Comparison of ENCODE assay signal across 8 cellular contexts in the genomic region with DNA sequence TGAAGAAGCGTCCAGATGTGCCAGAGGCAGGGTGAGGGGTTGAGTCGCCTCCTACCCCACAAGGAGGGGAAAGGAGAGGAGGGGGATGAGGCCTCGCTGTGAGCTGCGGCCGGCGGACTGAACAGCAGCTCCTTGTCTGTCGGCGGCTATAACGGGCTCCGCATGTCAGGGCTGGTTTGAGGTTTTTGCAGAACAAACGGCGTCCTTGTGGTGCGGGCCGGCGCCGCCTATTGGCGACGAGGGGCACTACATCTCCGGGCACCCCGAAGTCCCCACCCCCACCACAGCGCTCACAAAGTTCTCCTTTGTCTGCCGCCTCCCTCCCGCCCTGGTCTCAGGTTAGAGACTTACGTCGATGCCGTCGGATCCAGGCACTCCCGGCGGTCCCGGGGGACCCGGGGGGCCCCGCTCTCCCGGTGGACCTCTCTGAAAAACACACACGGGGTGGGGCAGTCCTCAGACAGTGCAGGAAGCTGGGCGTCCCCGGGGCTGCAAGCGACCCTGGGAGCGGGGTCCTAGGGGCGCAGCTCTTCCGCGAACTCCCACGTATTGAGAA. TPM values are rescaled to one million over a fixed set of nuclear protein-coding genes. Genes with fewer than 3 reads are reported as not detected.
DNase-seq lines count a peak whose midpoint lies in the region; ATAC-seq and TF ChIP-seq lines count a peak whose summit lies in the region.

No MANE protein-coding gene starts in this region.

- H3K36me3 ChIP-seq in transverse colon = no peaks in the 10 kb centered on the region

- TF ChIP-seq POLR2A in transverse colon (IDR thresholded peaks at IDR 0.05) = no peak

- no peaks in the 10 kb centered on the region for H3K9me3 Mint-ChIP-seq in T-helper 1 cell treated with Interleukin-12 subunit alpha and Interleukin-12 subunit beta and Interleukin-4 antibody, amounts not matched to agents 30 μg/mL and 1 μg/mL, for 36 hours

- peaks cover 8% of the 10 kb centered on the region for H3K36me3 Mint-ChIP-seq in T-helper 1 cell treated with Interleukin-12 subunit alpha and Interleukin-12 subunit beta and Interleukin-4 antibody, amounts not matched to agents 30 μg/mL and 1 μg/mL, for 36 hours (ENCODE audit: low read depth)

- DNase-seq in CD1c-positive myeloid dendritic cell (ENCODE audit: extremely low spot score) = peak; percentile 92
- DNase-seq in NCI-H1048 (lab: John Stamatoyannopoulos, UW) = peak; percentile 71
- peak; percentile 48 to 94 (median 85) for DNase-seq in amygdala (lab: John Stamatoyannopoulos, UW)
- peak; percentile 84 for DNase-seq in left ventricle myocardium superior
- DNase-seq in posterior vena cava (ENCODE audit: low spot score) = peak; percentile 95
- DNase-seq in transverse colon = peak; percentile 87

- in situ Hi-C loops in transverse colon (cut with MboI; ENCODE audit: low pct_ligation_motif_present in 1 of 4, low pct_unique_long_range_greater_than_20kb in 1 of 4, low sequenced_read_pairs in 3 of 4) = no loop called here

- H3K27ac ChIP-seq in transverse colon = peak overlapping the region in 1 of 4 donors; percentile 5

- H3K4me1 Mint-ChIP-seq in T-helper 1 cell treated with Interleukin-12 subunit alpha and Interleukin-12 subunit beta and Interleukin-4 antibody, amounts not matched to agents 30 μg/mL and 1 μg/mL, for 36 hours (ENCODE audit: low read depth) = peaks cover 45% of the 10 kb centered on the region

- intact Hi-C loops in left ventricle myocardium superior (cut with micrococcal nuclease) = no loop called here
- intact Hi-C loops in posterior vena cava (cut with DNase I) = loop anchor here in 1 of 2 donors (5.0 kb wide), 1 partner anchor 153 kb away; the partner anchor contains the start of gene RLF
- intact Hi-C loops in transverse colon (cut with DNase I; ENCODE audit: low total_unique reads) = loop anchor here (10.0 kb wide), 2 partner anchors 89 to 161 kb away; no protein-coding TSS in a partner anchor

- ATAC-seq in GM21390 (IDR thresholded peaks at IDR 0.05; ENCODE audit: unreplicated experiment) (peak; percentile 43), left ventricle myocardium superior (peak; percentile 92)

- H3K27me3 Mint-ChIP-seq in T-helper 1 cell treated with Interleukin-12 subunit alpha and Interleukin-12 subunit beta and Interleukin-4 antibody, amounts not matched to agents 30 μg/mL and 1 μg/mL, for 36 hours (ENCODE audit: low read depth) = peaks cover 28% of the 10 kb centered on the region

- peak; percentile 93 to 97 (median 95) for TF ChIP-seq CTCF in transverse colon (IDR thresholded peaks at IDR 0.05)

- H3K27me3 ChIP-seq in transverse colon = peaks cover 53% of the 10 kb centered on the region

- H3K27ac Mint-ChIP-seq in T-helper 1 cell treated with Interleukin-12 subunit alpha and Interleukin-12 subunit beta and Interleukin-4 antibody, amounts not matched to agents 30 μg/mL and 1 μg/mL, for 36 hours = peak overlapping the region; percentile 45

- peaks cover 9 to 37% (median 27%) of the 10 kb centered on the region in 4 donors for H3K4me1 ChIP-seq in transverse colon

- no peak for TF ChIP-seq EP300 in transverse colon (IDR thresholded peaks at IDR 0.05; ENCODE audit: low read depth)

- peak overlapping the region; percentile 80 for H3K4me3 Mint-ChIP-seq in T-helper 1 cell treated with Interleukin-12 subunit alpha and Interleukin-12 subunit beta and Interleukin-4 antibody, amounts not matched to agents 30 μg/mL and 1 μg/mL, for 36 hours

- no peaks in the 10 kb centered on the region for H3K9me3 ChIP-seq in transverse colon

- H3K4me3 ChIP-seq in transverse colon = peak overlapping the region; percentile 11 to 54 (median 34)

- WGBS in transverse colon (ENCODE audit: low coverage in 1 of 2), 2 donors = 4% methylated on average over 42 of the region's 42 CpGs; no CpG with 5 or more reads in 1 of the 2 donors

RNA-seq across cellular contexts. Expression of gene COL9A2, which starts 1.8 kb away (rescaled TPM):
- total RNA-seq in left ventricle myocardium superior (0.45 TPM), posterior vena cava (1 to 10 TPM in 1 of 2 donors, under 1 TPM in 1; 0.67 to 3.1 TPM), transverse colon (10 to 100 TPM in 3 of 4 donors, 1 to 10 TPM in 1; 5.4 to 43.0 (median 14.6) TPM)

RNA-seq across cellular contexts. Expression of gene ZMPSTE24, which starts 57.3 kb away (rescaled TPM):
- 33.5 TPM for total RNA-seq in left ventricle myocardium superior
- total RNA-seq in posterior vena cava = 10 to 100 TPM; 42.3 to 51.4 TPM
- 10 to 100 TPM in 2 of 4 donors, 1 to 10 TPM in 2; 3.4 to 40.8 (median 23.7) TPM for total RNA-seq in transverse colon

RNA-seq across cellular contexts. Expression of gene SMAP2, which starts 58.2 kb away (rescaled TPM):
- total RNA-seq in left ventricle myocardium superior (15.1 TPM), posterior vena cava (10 to 100 TPM; 26.0 to 44.8 TPM), transverse colon (10 to 100 TPM; 20.1 to 47.0 (median 33.8) TPM)
